In genomic region chr11:65182258-65183170, GRCh38 we compare ENCODE assay signal across 2 cellular contexts.
TF ChIP-seq lines count a peak whose summit lies in the region.

No MANE protein-coding gene starts in this region.

TF ChIP-seq in SK-N-SH, 30 proteins besides CTCF, POLR2A, EP300 and RAD21:
- TF ChIP-seq SIN3A (IDR thresholded peaks at IDR 0.05; ENCODE audit: borderline replicate concordance, low read depth, low read length): no peak
- no peak for TF ChIP-seq RXRA (IDR thresholded peaks at IDR 0.05; ENCODE audit: borderline replicate concordance, low read depth)
- no peak for TF ChIP-seq NFIC (IDR thresholded peaks at IDR 0.05; ENCODE audit: borderline replicate concordance)
- TF ChIP-seq GATA2 (CRISPR knock-in tag; IDR thresholded peaks at IDR 0.05): no peak
- no peak for TF ChIP-seq YY1 (IDR thresholded peaks at IDR 0.05; ENCODE audit: low read depth)
- no peak for TF ChIP-seq USF1 (IDR thresholded peaks at IDR 0.05; ENCODE audit: borderline replicate concordance, low read depth)
- TF ChIP-seq RFX5 (IDR thresholded peaks at IDR 0.05; ENCODE audit: low read length): no peak
- TF ChIP-seq NRF1 (IDR thresholded peaks at IDR 0.05; ENCODE audit: low read depth, low read length): no peak
- TF ChIP-seq REST (IDR thresholded peaks at IDR 0.05; ENCODE audit: low read depth, low read length): no peak
- no peak for TF ChIP-seq ZBTB33 (IDR thresholded peaks at IDR 0.05; ENCODE audit: borderline replicate concordance, low read depth)
- TF ChIP-seq TCF12 (IDR thresholded peaks at IDR 0.05): no peak
- TF ChIP-seq TAF1 (IDR thresholded peaks at IDR 0.05; ENCODE audit: borderline replicate concordance, low read depth, low read length): no peak

TF ChIP-seq in endothelial cell of umbilical vein, 7 proteins besides CTCF, POLR2A, EP300 and RAD21:
- TF ChIP-seq POLR2AphosphoS5 (IDR thresholded peaks at IDR 0.05; ENCODE audit: insufficient read depth, low read depth, low read length) (no peak), MYC (IDR thresholded peaks at IDR 0.05; ENCODE audit: low read depth, low read length) (no peak), JUN (IDR thresholded peaks at IDR 0.05; ENCODE audit: borderline replicate concordance, insufficient read depth, insufficient read length, low read depth) (no peak), FOS (IDR thresholded peaks at IDR 0.05; ENCODE audit: borderline replicate concordance, insufficient read depth, low read length) (no peak), MAX (IDR thresholded peaks at IDR 0.05; ENCODE audit: insufficient read depth, insufficient read length) (no peak), GATA2 (IDR thresholded peaks at IDR 0.05; ENCODE audit: insufficient read depth, insufficient read length, low read depth, low read length) (no peak), EZH2 (IDR thresholded peaks at IDR 0.05; ENCODE audit: borderline replicate concordance, low read depth, low read length, severe bottlenecking) (no peak)
